In the genomic region with DNA sequence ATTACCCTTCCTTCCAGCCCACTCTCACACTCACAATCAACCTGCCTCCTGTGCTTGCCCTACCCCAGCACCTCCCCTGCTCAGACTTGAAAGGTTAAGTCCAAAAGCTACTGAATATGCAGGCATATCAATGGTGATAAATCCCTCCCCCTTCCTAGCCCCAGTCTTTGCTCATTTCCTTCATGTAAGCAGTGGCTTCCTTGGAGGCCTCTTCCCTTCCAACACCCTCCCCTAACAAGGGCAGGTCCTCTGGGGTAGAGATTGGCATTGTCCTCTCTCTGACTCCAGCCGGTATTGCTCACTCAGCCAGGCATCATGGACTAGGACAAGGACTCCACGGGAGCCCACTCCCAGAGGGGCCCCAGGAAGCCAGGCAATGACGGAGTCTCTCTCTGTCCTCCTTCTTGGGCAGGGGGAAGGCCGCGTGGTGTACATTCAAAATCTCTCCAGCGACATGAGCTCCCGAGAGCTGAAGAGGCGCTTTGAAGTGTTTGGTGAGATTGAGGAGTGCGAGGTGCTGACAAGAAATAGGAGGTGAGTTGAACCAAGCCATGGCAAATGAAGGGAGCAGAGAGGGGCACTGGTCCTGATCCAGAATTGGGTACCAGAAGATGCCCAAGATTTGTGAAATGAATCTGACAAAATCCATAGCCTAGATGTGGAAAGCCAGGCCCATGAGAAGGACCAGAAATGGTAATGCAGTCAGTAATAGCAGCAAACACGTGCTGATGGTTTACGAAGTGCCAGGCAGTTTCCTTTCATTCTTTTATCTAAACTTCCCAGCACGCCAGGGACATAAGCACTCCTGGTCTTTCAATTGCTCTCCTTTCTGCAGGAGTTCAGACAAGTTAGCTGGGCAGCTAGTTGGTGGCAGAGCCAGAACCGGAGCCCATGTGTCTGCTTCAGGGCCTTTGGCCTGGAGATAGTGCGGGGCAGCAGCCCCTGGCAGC, we compare ENCODE assay signal across 20 cellular contexts.
DNase-seq lines count a peak whose midpoint lies in the region; ATAC-seq and TF ChIP-seq lines count a peak whose summit lies in the region.
"Had no signal": no experiment of that assay in that cellular context is flagged by ENCODE, and none has a peak within 500 bp of the region (broad histone marks: within the 10 kb centered on the region; RNA-seq: fewer than 3 reads in every experiment).

No MANE protein-coding gene starts in this region.

- no peak overlapping the region for H3K23ac ChIP-seq in trophoblast cell (ENCODE audit: low read length)

- no peaks in the 10 kb centered on the region for H3K9me3 Mint-ChIP-seq in natural killer cell treated with Interleukin-12 subunit alpha and Interleukin-12 subunit beta and Interleukin-15 and Interleukin-18, amount 100 ng/mL, for 72 hours
- H3K9me3 Mint-ChIP-seq in natural killer cell (no peaks in the 10 kb centered on the region), neural progenitor cell (no peaks in the 10 kb centered on the region)

- H3K9ac ChIP-seq in neural progenitor cell (no peak overlapping the region), trophoblast cell (ENCODE audit: low read length) (no peak overlapping the region)

- H3K4ac ChIP-seq in trophoblast cell (ENCODE audit: low read depth, low read length), result no peak overlapping the region

- TF ChIP-seq CTCF in natural killer cell (IDR thresholded peaks at IDR 0.05), result no peak
- no peak for TF ChIP-seq CTCF in neural progenitor cell (IDR thresholded peaks at IDR 0.05)

- no peaks in the 10 kb centered on the region for H3K36me3 ChIP-seq in neural progenitor cell
- no peaks in the 10 kb centered on the region for H3K36me3 ChIP-seq in trophoblast cell (ENCODE audit: control insufficient read depth in 1 of 2, insufficient read depth in 2 of 2, low read length in 2 of 2)

- H4K12ac ChIP-seq in trophoblast cell (ENCODE audit: low read depth, low read length), result no peak overlapping the region

- H2AK5ac ChIP-seq in trophoblast cell (ENCODE audit: low read length), result no peak overlapping the region

- H3K79me2 ChIP-seq in neural progenitor cell (ENCODE audit: low read depth), result no peaks in the 10 kb centered on the region
- no peaks in the 10 kb centered on the region for H3K79me2 ChIP-seq in trophoblast cell (ENCODE audit: control insufficient read depth, insufficient read depth, low read length, poor library complexity)

- no peak overlapping the region for H3K14ac ChIP-seq in trophoblast cell (ENCODE audit: low read length)

- no peaks in the 10 kb centered on the region for H3K27me3 ChIP-seq in neural progenitor cell
- no peaks in the 10 kb centered on the region for H3K27me3 ChIP-seq in trophoblast cell (ENCODE audit: insufficient read depth, low read length)

- H3K4me2 ChIP-seq in neural progenitor cell (no peak overlapping the region), trophoblast cell (ENCODE audit: low read length) (no peak overlapping the region)

- no peaks in the 10 kb centered on the region for H4K20me1 ChIP-seq in neural progenitor cell (ENCODE audit: low read depth)

- H3K4me3 ChIP-seq in neural progenitor cell (no peak overlapping the region), trophoblast cell (ENCODE audit: low read depth, low read length) (no peak overlapping the region)

- H2BK120ac ChIP-seq in trophoblast cell (ENCODE audit: insufficient read depth, low read length, poor library complexity), result no peak overlapping the region

- no peaks in the 10 kb centered on the region for H3K79me1 ChIP-seq in trophoblast cell (ENCODE audit: low read length)

- H2BK12ac ChIP-seq in trophoblast cell (ENCODE audit: low read length), result no peak overlapping the region

- H3F3A ChIP-seq in neural progenitor cell (ENCODE audit: low read depth), result no peaks in the 10 kb centered on the region

- H2AFZ ChIP-seq in neural progenitor cell (replicated peaks) (no peak overlapping the region), trophoblast cell (ENCODE audit: insufficient read depth, low read length, poor library complexity) (no peak overlapping the region)

- no peak overlapping the region for H3K27ac Mint-ChIP-seq in natural killer cell treated with Interleukin-12 subunit alpha and Interleukin-12 subunit beta and Interleukin-15 and Interleukin-18, amount 100 ng/mL, for 72 hours
- H3K27ac Mint-ChIP-seq in natural killer cell, result no peak overlapping the region
- peak overlapping the region; percentile 24 for H3K27ac Mint-ChIP-seq in neural progenitor cell

- no peak overlapping the region for H4K8ac ChIP-seq in trophoblast cell (ENCODE audit: low read depth, low read length)

- no peaks in the 10 kb centered on the region for H3K4me1 Mint-ChIP-seq in natural killer cell treated with Interleukin-12 subunit alpha and Interleukin-12 subunit beta and Interleukin-15 and Interleukin-18, amount 100 ng/mL, for 72 hours (ENCODE audit: low read depth in 2 of 2)
- no peaks in the 10 kb centered on the region for H3K4me1 Mint-ChIP-seq in natural killer cell
- peaks cover 32% of the 10 kb centered on the region for H3K4me1 Mint-ChIP-seq in neural progenitor cell

- H3K27me3 Mint-ChIP-seq in natural killer cell treated with Interleukin-12 subunit alpha and Interleukin-12 subunit beta and Interleukin-15 and Interleukin-18, amount 100 ng/mL, for 72 hours, result no peaks in the 10 kb centered on the region
- H3K27me3 Mint-ChIP-seq in natural killer cell (ENCODE audit: low read depth in 2 of 2) (no peaks in the 10 kb centered on the region), neural progenitor cell (ENCODE audit: insufficient read depth, low read depth) (peaks cover 2% of the 10 kb centered on the region)

- no peak overlapping the region for H4K91ac ChIP-seq in trophoblast cell (ENCODE audit: low read depth, low read length)

- H3K36me3 Mint-ChIP-seq in natural killer cell treated with Interleukin-12 subunit alpha and Interleukin-12 subunit beta and Interleukin-15 and Interleukin-18, amount 100 ng/mL, for 72 hours, result no peaks in the 10 kb centered on the region
- no peaks in the 10 kb centered on the region for H3K36me3 Mint-ChIP-seq in natural killer cell
- H3K36me3 Mint-ChIP-seq in neural progenitor cell, result no peaks in the 10 kb centered on the region

- H3K9me3 ChIP-seq in neural progenitor cell (ENCODE audit: low read depth) (no peaks in the 10 kb centered on the region), trophoblast cell (ENCODE audit: insufficient read depth, low read depth, low read length) (peaks cover 4% of the 10 kb centered on the region)

- WGBS in trophoblast cell (ENCODE audit: extremely low coverage, insufficient coverage, insufficient read length), result no CpG with 5 or more reads among the region's 14 CpGs

- H3K4me1 ChIP-seq in neural progenitor cell (peaks cover 13% of the 10 kb centered on the region), trophoblast cell (ENCODE audit: control insufficient read depth in 1 of 2, insufficient read depth in 2 of 2, low read length in 2 of 2) (no peaks in the 10 kb centered on the region)

- no peak overlapping the region for H3K27ac ChIP-seq in neural progenitor cell
- no peak overlapping the region for H3K27ac ChIP-seq in trophoblast cell (ENCODE audit: low read depth, low read length)
- H3K27ac ChIP-seq: C4-2B had no signal

- intact Hi-C loops in natural killer cell (cut with micrococcal nuclease), result no loop called here

- DNase-seq in natural killer cell treated with Interleukin-12 subunit alpha and Interleukin-12 subunit beta and Interleukin-15 and Interleukin-18, amount 100 ng/mL, for 72 hours (ENCODE audit: low spot score), result peak; percentile 29
- DNase-seq in natural killer cell, result no peak
- DNase-seq in dermis blood vessel endothelial cell, result peak; percentile 44
- DNase-seq in neural progenitor cell (ENCODE audit: low spot score), result no peak
- no peak for DNase-seq in OCI-M1 (lab: John Stamatoyannopoulos, UW)
- no peak for DNase-seq in trophoblast cell
- DNase-seq: AML-193, DMS 273 treated with DMSO at 0.1 percent for 48 hours, DND-41, KG1, NCI-H1417 treated with DMSO at 0.1 percent for 48 hours, NCI-H1930, NCI-H226, NCI-H524, NCI-H82, PC-3, RPMI8226 had no signal

- H2BK5ac ChIP-seq in trophoblast cell (ENCODE audit: low read depth, low read length, poor library complexity), result no peak overlapping the region

- ATAC-seq in natural killer cell treated with Interleukin-12 subunit alpha and Interleukin-12 subunit beta and Interleukin-15 and Interleukin-18, amount 100 ng/mL, for 72 hours, result no peak
- ATAC-seq in natural killer cell (no peak), HG02759 (IDR thresholded peaks at IDR 0.05; ENCODE audit: unreplicated experiment) (no peak)
- ATAC-seq: HepG2, PC-3 had no signal

- no peak overlapping the region for H3K18ac ChIP-seq in trophoblast cell (ENCODE audit: low read length)

- no peak overlapping the region for H3K4me3 Mint-ChIP-seq in natural killer cell treated with Interleukin-12 subunit alpha and Interleukin-12 subunit beta and Interleukin-15 and Interleukin-18, amount 100 ng/mL, for 72 hours
- no peak overlapping the region for H3K4me3 Mint-ChIP-seq in natural killer cell
- no peak overlapping the region for H3K4me3 Mint-ChIP-seq in neural progenitor cell

Comparison
In these comparisons a context has a peak if more than half of its experiments do, and no peak if none do; other contexts are left out.
1. DNase-seq: peak in natural killer cell treated with Interleukin-12 subunit alpha and Interleukin-12 subunit beta and Interleukin-15 and Interleukin-18, amount 100 ng/mL, for 72 hours (single experiment) and dermis blood vessel endothelial cell (single experiment); none in natural killer cell (single experiment), neural progenitor cell (single experiment), OCI-M1 (single experiment) and trophoblast cell (0 of 2).